In genomic region chr16:52068447-52069074, GRCh38 we compare ENCODE assay signal across 9 cellular contexts.
DNase-seq lines count a peak whose midpoint lies in the region; ATAC-seq and TF ChIP-seq lines count a peak whose summit lies in the region.
"Had no signal": no experiment of that assay in that cellular context is flagged by ENCODE, and none has a peak within 500 bp of the region (broad histone marks: within the 10 kb centered on the region; RNA-seq: fewer than 3 reads in every experiment).

No MANE protein-coding gene starts in this region.

- peak overlapping the region; percentile 29 for H3K27ac ChIP-seq in angular gyrus (ENCODE audit: low read depth, low read length)

- CTCF ChIA-PET in activated naive CD4-positive, alpha-beta T cell treated with anti-CD3 and anti-CD28 coated beads, Interleukin-2, amount 10 ng/mL, durations not matched to agents 7 days and 5 days (lab: Charles Lee), result no interaction called here

- peak; percentile 64 for TF ChIP-seq CTCF in BE2C (IDR thresholded peaks at IDR 0.05; ENCODE audit: low read depth, low read length)

- no peak overlapping the region for H3K27ac Mint-ChIP-seq in activated naive CD4-positive, alpha-beta T cell treated with anti-CD3 and anti-CD28 coated beads, Interleukin-2, amount 10 ng/mL, durations not matched to agents 7 days and 5 days
- no peak overlapping the region for H3K27ac Mint-ChIP-seq in activated T-helper 2 cell treated with anti-CD3 and anti-CD28 coated beads, Interferon-gamma antibody, Interleukin-2, Interleukin-4, amounts not matched to agents 10 μg/mL and 5 μg/mL and 100 μg/mL, durations not matched to agents 14 hours and 24 hours and 36 hours

- H3K4me1 Mint-ChIP-seq in activated naive CD4-positive, alpha-beta T cell treated with anti-CD3 and anti-CD28 coated beads, Interleukin-2, amount 10 ng/mL, durations not matched to agents 7 days and 5 days, result no peaks in the 10 kb centered on the region
- no peaks in the 10 kb centered on the region for H3K4me1 Mint-ChIP-seq in activated T-helper 2 cell treated with anti-CD3 and anti-CD28 coated beads, Interferon-gamma antibody, Interleukin-2, Interleukin-4, amounts not matched to agents 10 μg/mL and 5 μg/mL and 100 μg/mL, durations not matched to agents 14 hours and 24 hours and 36 hours (ENCODE audit: low read depth)

- no peaks in the 10 kb centered on the region for H3K36me3 Mint-ChIP-seq in activated naive CD4-positive, alpha-beta T cell treated with anti-CD3 and anti-CD28 coated beads, Interleukin-2, amount 10 ng/mL, durations not matched to agents 7 days and 5 days
- no peaks in the 10 kb centered on the region for H3K36me3 Mint-ChIP-seq in activated T-helper 2 cell treated with anti-CD3 and anti-CD28 coated beads, Interferon-gamma antibody, Interleukin-2, Interleukin-4, amounts not matched to agents 10 μg/mL and 5 μg/mL and 100 μg/mL, durations not matched to agents 14 hours and 24 hours and 36 hours (ENCODE audit: low read depth)

- no peaks in the 10 kb centered on the region for H3K36me3 ChIP-seq in BE2C

- no peaks in the 10 kb centered on the region for H3K9me3 ChIP-seq in BE2C

- peaks cover 3% of the 10 kb centered on the region for H3K9me3 Mint-ChIP-seq in activated naive CD4-positive, alpha-beta T cell treated with anti-CD3 and anti-CD28 coated beads, Interleukin-2, amount 10 ng/mL, durations not matched to agents 7 days and 5 days
- H3K9me3 Mint-ChIP-seq in activated T-helper 2 cell treated with anti-CD3 and anti-CD28 coated beads, Interferon-gamma antibody, Interleukin-2, Interleukin-4, amounts not matched to agents 10 μg/mL and 5 μg/mL and 100 μg/mL, durations not matched to agents 14 hours and 24 hours and 36 hours, result peaks cover 11% of the 10 kb centered on the region

- ATAC-seq in HG02623 (IDR thresholded peaks at IDR 0.05; ENCODE audit: unreplicated experiment), result no peak

- H3K4me1 ChIP-seq in BE2C, result no peaks in the 10 kb centered on the region

- H3K27me3 Mint-ChIP-seq in activated naive CD4-positive, alpha-beta T cell treated with anti-CD3 and anti-CD28 coated beads, Interleukin-2, amount 10 ng/mL, durations not matched to agents 7 days and 5 days, result no peaks in the 10 kb centered on the region
- no peaks in the 10 kb centered on the region for H3K27me3 Mint-ChIP-seq in activated T-helper 2 cell treated with anti-CD3 and anti-CD28 coated beads, Interferon-gamma antibody, Interleukin-2, Interleukin-4, amounts not matched to agents 10 μg/mL and 5 μg/mL and 100 μg/mL, durations not matched to agents 14 hours and 24 hours and 36 hours (ENCODE audit: low read depth)

- intact Hi-C loops in activated T-helper 2 cell treated with anti-CD3 and anti-CD28 coated beads, Interferon-gamma antibody, Interleukin-2, Interleukin-4, amounts not matched to agents 10 μg/mL and 5 μg/mL and 100 μg/mL, durations not matched to agents 14 hours and 24 hours and 36 hours (cut with micrococcal nuclease), result no loop called here

- H3K4me3 Mint-ChIP-seq in activated naive CD4-positive, alpha-beta T cell treated with anti-CD3 and anti-CD28 coated beads, Interleukin-2, amount 10 ng/mL, durations not matched to agents 7 days and 5 days, result no peak overlapping the region
- H3K4me3 Mint-ChIP-seq in activated T-helper 2 cell treated with anti-CD3 and anti-CD28 coated beads, Interferon-gamma antibody, Interleukin-2, Interleukin-4, amounts not matched to agents 10 μg/mL and 5 μg/mL and 100 μg/mL, durations not matched to agents 14 hours and 24 hours and 36 hours (ENCODE audit: low read depth), result no peak overlapping the region

- no peak overlapping the region for H3K4me3 ChIP-seq in BE2C (ENCODE audit: low read depth, low read length)
- H3K4me3 ChIP-seq: lung had no signal

- no peaks in the 10 kb centered on the region for H3K27me3 ChIP-seq in BE2C

- DNase-seq in BE2C, result peak; percentile 20
- peak; percentile 61 for DNase-seq in NCI-H1092 treated with DMSO at 0.1 percent for 48 hours (lab: John Stamatoyannopoulos, UW)
- peak; percentile 65 for DNase-seq in kidney tubule cell (ENCODE audit: low spot score)
- no peak for DNase-seq in activated CD4-positive, alpha-beta T cell treated with anti-CD3 and anti-CD28 coated beads, Interleukin-2, amount 50 U/mL, for 48 hours
- DNase-seq in activated naive CD4-positive, alpha-beta T cell treated with anti-CD3 and anti-CD28 coated beads, Interleukin-2, amount 10 ng/mL, durations not matched to agents 7 days and 5 days, result no peak
- no peak for DNase-seq in activated T-helper 2 cell treated with anti-CD3 and anti-CD28 coated beads, Interferon-gamma antibody, Interleukin-2, Interleukin-4, amounts not matched to agents 10 μg/mL and 5 μg/mL and 100 μg/mL, durations not matched to agents 14 hours and 24 hours and 36 hours (ENCODE audit: low spot score)

Comparison
In these comparisons a context has a peak if more than half of its experiments do, and no peak if none do; other contexts are left out.
1. DNase-seq: peak in BE2C (single experiment), NCI-H1092 treated with DMSO at 0.1 percent for 48 hours (single experiment) and kidney tubule cell (single experiment); none in activated CD4-positive, alpha-beta T cell treated with anti-CD3 and anti-CD28 coated beads, Interleukin-2, amount 50 U/mL, for 48 hours (0 of 2), activated naive CD4-positive, alpha-beta T cell treated with anti-CD3 and anti-CD28 coated beads, Interleukin-2, amount 10 ng/mL, durations not matched to agents 7 days and 5 days (single experiment) and activated T-helper 2 cell treated with anti-CD3 and anti-CD28 coated beads, Interferon-gamma antibody, Interleukin-2, Interleukin-4, amounts not matched to agents 10 μg/mL and 5 μg/mL and 100 μg/mL, durations not matched to agents 14 hours and 24 hours and 36 hours (single experiment).